30 cellular contexts compared by ENCODE assay signal in the genomic region with DNA sequence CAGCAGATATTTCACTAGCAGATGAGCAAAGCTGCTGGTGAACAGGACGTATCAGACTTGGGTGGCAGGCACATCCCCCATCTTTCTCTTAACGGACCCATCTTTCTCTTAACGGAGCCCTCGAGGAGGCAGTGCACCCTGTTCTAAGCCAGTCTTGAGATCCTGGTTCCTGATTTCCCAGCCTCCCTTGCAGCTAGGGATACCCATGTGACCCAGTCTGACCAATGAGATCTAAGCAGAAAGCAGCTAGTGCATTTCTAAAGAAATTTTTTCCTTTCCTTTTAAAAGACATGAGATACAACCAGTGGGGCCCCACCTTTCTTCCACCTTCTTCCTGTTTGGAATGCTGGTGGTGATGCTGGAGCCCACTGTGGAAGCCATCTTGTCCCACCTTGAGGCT. TPM values are rescaled to one million over a fixed set of nuclear protein-coding genes. Genes with fewer than 3 reads are reported as not detected.
"Had no signal": no experiment of that assay in that cellular context is flagged by ENCODE, and none has a peak within 500 bp of the region (broad histone marks: within the 10 kb centered on the region; RNA-seq: fewer than 3 reads in every experiment).

No MANE protein-coding gene starts in this region.

- ATAC-seq: activated CD4-positive, alpha-beta T cell treated with anti-CD3 and anti-CD28 coated beads for 36 hours; activated CD8-positive, alpha-beta memory T cell treated with anti-CD3 and anti-CD28 coated beads, Interleukin-2, amount 10 ng/mL, durations not matched to agents 7 days and 5 days; activated CD8-positive, alpha-beta T cell treated with anti-CD3 and anti-CD28 coated beads, Interleukin-2, amount 10 ng/mL, durations not matched to agents 7 days and 5 days; activated naive CD8-positive, alpha-beta T cell treated with anti-CD3 and anti-CD28 coated beads, Interleukin-2, amount 50 U/mL, for 24 hours; body of pancreas; effector memory CD8-positive, alpha-beta T cell; foreskin keratinocyte; gastrocnemius medialis; heart right ventricle had no signal

- DNase-seq: activated CD4-positive, alpha-beta memory T cell treated with anti-CD3 and anti-CD28 coated beads for 36 hours; activated CD4-positive, alpha-beta T cell treated with anti-CD3 and anti-CD28 coated beads for 36 hours; activated CD4-positive, alpha-beta T cell treated with anti-CD3 and anti-CD28 coated beads, Interleukin-2, amount 10 ng/mL, durations not matched to agents 24 days and 14 days; activated CD4-positive, CD25-positive, alpha-beta regulatory T cell; activated CD4-positive, CD25-positive, alpha-beta regulatory T cell treated with anti-CD3 and anti-CD28 coated beads, Interleukin-2, amount 50 U/mL, for 72 hours; activated CD8-positive, alpha-beta memory T cell treated with anti-CD3 and anti-CD28 coated beads, Interleukin-2, amount 10 ng/mL, durations not matched to agents 7 days and 5 days; activated CD8-positive, alpha-beta memory T cell treated with anti-CD3 and anti-CD28 coated beads, Interleukin-2, amount 50 U/mL, for 4 hours; activated CD8-positive, alpha-beta T cell treated with anti-CD3 and anti-CD28 coated beads, Interleukin-2, amount 10 ng/mL, durations not matched to agents 7 days and 5 days; activated effector memory CD4-positive, alpha-beta T cell treated with anti-CD3 and anti-CD28 coated beads, Interleukin-2, amount 50 U/mL, for 16 hours; activated naive CD4-positive, alpha-beta T cell treated with anti-CD3 and anti-CD28 coated beads for 36 hours; activated naive CD8-positive, alpha-beta T cell treated with anti-CD3 and anti-CD28 coated beads for 36 hours; activated naive CD8-positive, alpha-beta T cell treated with anti-CD3 and anti-CD28 coated beads, Interleukin-2, amount 50 U/mL, for 24 hours; activated T-cell treated with anti-CD3 and anti-CD28 coated beads, Interleukin-2, amount 50 U/mL, for 1 hour; activated T-cell treated with anti-CD3 and anti-CD28 coated beads, Interleukin-2, amount 50 U/mL, for 48 hours; adrenal gland; amygdala; body of pancreas; caudate nucleus; cortex of kidney; dermis blood vessel endothelial cell; effector CD4-positive, alpha-beta T cell; effector memory CD8-positive, alpha-beta T cell; erythroblast; foreskin keratinocyte; gastrocnemius medialis; heart right ventricle; T-helper 2 cell had no signal

- H3K36me3 ChIP-seq: adrenal gland, esophagus muscularis mucosa, gastrocnemius medialis, heart right ventricle had no signal

- H3K4me1 ChIP-seq: adrenal gland, body of pancreas, esophagus muscularis mucosa, gastrocnemius medialis, heart right ventricle had no signal

- H3K27ac ChIP-seq: adrenal gland, body of pancreas, esophagus muscularis mucosa, foreskin keratinocyte, gastrocnemius medialis, heart right ventricle had no signal

- H3K4me3 ChIP-seq: adrenal gland, body of pancreas, esophagus muscularis mucosa, gastrocnemius medialis, heart right ventricle had no signal

- H3K27me3 ChIP-seq: adrenal gland had no signal

- H3K9me3 ChIP-seq: adrenal gland, gastrocnemius medialis had no signal

- FAIRE-seq: colon had no signal

RNA-seq across cellular contexts. Expression of gene ELFN2, which starts 13.6 kb away (rescaled TPM):
- polyA plus RNA-seq: aorta had no signal
